In genomic region chr16:69632836-69633235, GRCh38 we compare ENCODE assay signal across 31 cellular contexts.
"Had no signal": no experiment of that assay in that cellular context is flagged by ENCODE, and none has a peak within 500 bp of the region (broad histone marks: within the 10 kb centered on the region; RNA-seq: fewer than 3 reads in every experiment).

No MANE protein-coding gene starts in this region.

- H3K27me3 ChIP-seq: ascending aorta, cardiac muscle cell had no signal

- FAIRE-seq: bronchial epithelial cell had no signal

- ATAC-seq: activated CD4-positive, alpha-beta T cell treated with anti-CD3 and anti-CD28 coated beads for 36 hours; activated CD4-positive, CD25-positive, alpha-beta regulatory T cell treated with anti-CD3 and anti-CD28 coated beads, Interleukin-2, amount 50 U/mL, for 24 hours; activated CD8-positive, alpha-beta memory T cell treated with anti-CD3 and anti-CD28 coated beads, Interleukin-2, amount 10 ng/mL, durations not matched to agents 7 days and 5 days; activated CD8-positive, alpha-beta T cell treated with anti-CD3 and anti-CD28 coated beads, Interleukin-2, amount 10 ng/mL, durations not matched to agents 7 days and 5 days; activated naive CD8-positive, alpha-beta T cell treated with anti-CD3 and anti-CD28 coated beads, Interleukin-2, amount 50 U/mL, for 24 hours; WTC11 had no signal

- H3K36me3 ChIP-seq: WERI-Rb-1 had no signal

- H3K27ac ChIP-seq: ascending aorta, cardiac muscle cell, WERI-Rb-1 had no signal

- H3K9me3 ChIP-seq: ascending aorta had no signal

- H3K4me1 ChIP-seq: ascending aorta had no signal

- DNase-seq: activated CD4-positive, alpha-beta memory T cell treated with anti-CD3 and anti-CD28 coated beads, Interleukin-2, amount 10 ng/mL, durations not matched to agents 7 days and 5 days; activated CD4-positive, alpha-beta T cell treated with anti-CD3 and anti-CD28 coated beads for 1 hour; activated CD4-positive, alpha-beta T cell treated with anti-CD3 and anti-CD28 coated beads for 36 hours; activated CD4-positive, alpha-beta T cell treated with anti-CD3 and anti-CD28 coated beads for 48 hours; activated CD4-positive, alpha-beta T cell treated with anti-CD3 and anti-CD28 coated beads, Interleukin-2, amount 10 ng/mL, durations not matched to agents 7 days and 5 days; activated CD4-positive, alpha-beta T cell treated with anti-CD3 and anti-CD28 coated beads, Interleukin-2, amount 50 U/mL, for 48 hours; activated CD4-positive, CD25-positive, alpha-beta regulatory T cell; activated CD8-positive, alpha-beta memory T cell treated with anti-CD3 and anti-CD28 coated beads for 24 hours; activated CD8-positive, alpha-beta memory T cell treated with anti-CD3 and anti-CD28 coated beads, Interleukin-2, amount 10 ng/mL, durations not matched to agents 7 days and 5 days; activated CD8-positive, alpha-beta memory T cell treated with anti-CD3 and anti-CD28 coated beads, Interleukin-2, amount 50 U/mL, for 48 hours; activated CD8-positive, alpha-beta T cell treated with anti-CD3 and anti-CD28 coated beads, Interleukin-2, amount 10 ng/mL, durations not matched to agents 7 days and 5 days; activated effector memory CD4-positive, alpha-beta T cell treated with Interleukin-2 at 50 U/mL for 16 hours; activated gamma-delta T cell; activated naive CD4-positive, alpha-beta T cell treated with anti-CD3 and anti-CD28 coated beads, Interleukin-2, amount 10 ng/mL, durations not matched to agents 7 days and 5 days; activated naive CD4-positive, alpha-beta T cell treated with Interleukin-2 at 50 U/mL for 16 hours; activated naive CD8-positive, alpha-beta T cell treated with anti-CD3 and anti-CD28 coated beads, Interleukin-2, amount 10 ng/mL, durations not matched to agents 7 days and 5 days; activated naive CD8-positive, alpha-beta T cell treated with anti-CD3 and anti-CD28 coated beads, Interleukin-2, amount 50 U/mL, for 24 hours; activated T-cell treated with anti-CD3 and anti-CD28 coated beads, Interleukin-2, amount 50 U/mL, for 24 hours; activated T-cell treated with anti-CD3 and anti-CD28 coated beads, Interleukin-2, amount 50 U/mL, for 48 hours; amygdala; anterior cingulate cortex; caudate nucleus; cerebellar nuclear complex; T-helper 2 cell; T-helper 9 cell; WERI-Rb-1 had no signal

- H3K4me3 ChIP-seq: ascending aorta, cardiac muscle cell had no signal
